ENCODE assay signal across 8 cellular contexts in genomic region chr19:57350877-57351805, GRCh38. TPM values are rescaled to one million over a fixed set of nuclear protein-coding genes. Genes with fewer than 3 reads are reported as not detected.
A peak's percentile ranks its signal among the peaks of the same experiment; 100 is the strongest.
DNase-seq lines count a peak whose midpoint lies in the region; FAIRE-seq and TF ChIP-seq lines count a peak whose summit lies in the region.

Gene ZNF304 (plus strand): TSS chr19:57351271. CDS start chr19:57351665, 394 bp downstream.

- H2BK5ac ChIP-seq in H9 (ENCODE audit: insufficient read length, low read length), result no peak within 1 kb of the TSS

- H3F3A ChIP-seq in MM.1S (ENCODE audit: insufficient read depth, low read length), result no peaks in the 10 kb centered on the region

- no peak within 1 kb of the TSS for H2BK20ac ChIP-seq in H9 (ENCODE audit: low read depth, low read length, poor library complexity, severe bottlenecking)

- H3K27ac ChIP-seq in H9 (ENCODE audit: insufficient read length, low read depth, low read length) (no peak within 1 kb of the TSS), MM.1S (ENCODE audit: low read length) (peak within 1 kb of the TSS; percentile 32; the same call in 1 of the 2 replicates), temporal lobe (ENCODE audit: low read depth, low read length) (no peak within 1 kb of the TSS)

- H3K79me2 ChIP-seq in H9 (ENCODE audit: insufficient read depth, low read length) (peaks cover 13% of the 10 kb centered on the region; the same call in 1 of the 2 replicates), MM.1S (ENCODE audit: low read length) (peaks cover 25% of the 10 kb centered on the region)

- no peaks in the 10 kb centered on the region for H3K9me2 ChIP-seq in MM.1S (replicated peaks; ENCODE audit: insufficient read depth, low read length)

- peaks cover 12 to 20% of the 10 kb centered on the region in 2 experiments for H3K4me1 Mint-ChIP-seq in H9

- DNase-seq in H9 (peak; percentile 97), MM.1S (peak; percentile 95), SK-MEL-5 (ENCODE audit: low read depth, low spot score) (peak; percentile 94), glomerular visceral epithelial cell (ENCODE audit: extremely low spot score) (peak; percentile 92), occipital lobe (lab: John Stamatoyannopoulos, UW) (peak; percentile 96)
- DNase-seq in activated naive CD4-positive, alpha-beta T cell treated with anti-CD3 and anti-CD28 coated beads, Interleukin-2, amount 50 U/mL, for 16 hours, result peak; percentile 83

- H2AFZ ChIP-seq in H9 (ENCODE audit: low read length), result no peak within 1 kb of the TSS
- peak within 1 kb of the TSS; percentile 76 for H2AFZ ChIP-seq in MM.1S (ENCODE audit: low read length)

- no peak within 1 kb of the TSS for H2BK12ac ChIP-seq in H9 (ENCODE audit: insufficient read length, low read depth, low read length)

- peak within 1 kb of the TSS; percentile 89 for H3K9ac ChIP-seq in H9 (ENCODE audit: extremely low read depth, insufficient read length, low read length)
- H3K9ac ChIP-seq in MM.1S (ENCODE audit: low read length), result peak within 1 kb of the TSS; percentile 78

- no peak within 1 kb of the TSS for H3T11ph ChIP-seq in H9 (ENCODE audit: low read length)

- H3K56ac ChIP-seq in H9 (ENCODE audit: insufficient read length, low read depth, low read length), result no peak within 1 kb of the TSS

- in situ Hi-C loops in SK-MEL-5 (cut with HindIII; ENCODE audit: low pct_unique_long_range_greater_than_20kb, low sequenced_read_pairs), result no loop called here

- H3K27ac Mint-ChIP-seq in H9, result peak within 1 kb of the TSS; percentile 80 to 96 (median 91)

- H4K5ac ChIP-seq in H9 (ENCODE audit: insufficient read length, low read depth, low read length), result peak within 1 kb of the TSS; percentile 27

- H3K4me3 ChIP-seq in MM.1S (ENCODE audit: low read length), result peak within 1 kb of the TSS; percentile 91

- peaks cover 13 to 26% (median 26%) of the 10 kb centered on the region in 3 experiments; a peak in 6 of 7 replicates for H3K36me3 Mint-ChIP-seq in H9 (ENCODE audit: insufficient read depth in 1 of 3, low read depth in 3 of 3)

- H2AK5ac ChIP-seq in H9 (ENCODE audit: insufficient read length, low read length), result no peak within 1 kb of the TSS

- no peak within 1 kb of the TSS for H2BK120ac ChIP-seq in H9 (ENCODE audit: low read depth, low read length, poor library complexity, severe bottlenecking)

- peak within 1 kb of the TSS; percentile 70 for H3K14ac ChIP-seq in H9 (ENCODE audit: insufficient read depth, low read length)

- peaks cover 3% of the 10 kb centered on the region for H3K79me1 ChIP-seq in H9 (ENCODE audit: insufficient read depth, low read depth, low read length, poor library complexity, severe bottlenecking)

- TF ChIP-seq CTCF in H9 (conservative IDR thresholded peaks at IDR 0.05) (no peak), MM.1S (IDR thresholded peaks at IDR 0.05; ENCODE audit: low read length) (no peak)

- H3K36me3 ChIP-seq in MM.1S (replicated peaks; ENCODE audit: insufficient read depth, low read length), result peaks cover 9% of the 10 kb centered on the region

- peaks cover 7% of the 10 kb centered on the region for H3K23me2 ChIP-seq in H9 (ENCODE audit: insufficient read length, low read depth, low read length, poor library complexity, severe bottlenecking)

- H3K27me3 ChIP-seq in H9 (ENCODE audit: insufficient read depth, low read length), result no peaks in the 10 kb centered on the region
- H3K27me3 ChIP-seq in MM.1S (replicated peaks; ENCODE audit: insufficient read depth, low read length), result no peaks in the 10 kb centered on the region

- no peak within 1 kb of the TSS for H3K4ac ChIP-seq in H9 (ENCODE audit: low read depth, low read length)

- no peak within 1 kb of the TSS for H2BK15ac ChIP-seq in H9 (ENCODE audit: low read depth, low read length)

- no peak within 1 kb of the TSS for H3K18ac ChIP-seq in H9 (ENCODE audit: insufficient read length, low read depth, low read length)

- peak; percentile 98 for FAIRE-seq in G401.6 (lab: Jason Lieb, UNC)

- no peaks in the 10 kb centered on the region for H4K20me1 ChIP-seq in H9 (ENCODE audit: control insufficient read depth, insufficient read depth, insufficient read length)
- no peaks in the 10 kb centered on the region for H4K20me1 ChIP-seq in MM.1S (ENCODE audit: insufficient read depth, low read length)

- H3K4me3 Mint-ChIP-seq in H9, result peak within 1 kb of the TSS; percentile 97 to 98

- H3K9me3 ChIP-seq in H9 (ENCODE audit: control insufficient read depth, low read depth, low read length), result no peaks in the 10 kb centered on the region
- H3K9me3 ChIP-seq in MM.1S (replicated peaks; ENCODE audit: insufficient read depth, low read length), result no peaks in the 10 kb centered on the region

- no peaks in the 10 kb centered on the region for H3K9me3 Mint-ChIP-seq in H9

- no CpG with 5 or more reads among the region's 57 CpGs for WGBS in H9 (ENCODE audit: extremely low coverage, insufficient read length, low lambda C conversion rate)

- no peak within 1 kb of the TSS for H4K8ac ChIP-seq in H9 (replicated peaks; ENCODE audit: insufficient read length, low read depth, low read length)

- H4K91ac ChIP-seq in H9 (ENCODE audit: insufficient read length, low read depth, low read length), result no peak within 1 kb of the TSS

- H3K4me2 ChIP-seq in H9 (ENCODE audit: insufficient read depth, insufficient read length, low read length), result peak within 1 kb of the TSS; percentile 99
- H3K4me2 ChIP-seq in MM.1S (ENCODE audit: low read depth, low read length), result peak within 1 kb of the TSS; percentile 90

- no peak within 1 kb of the TSS for H3K23ac ChIP-seq in H9 (ENCODE audit: insufficient read length, low read depth, low read length)

- peaks cover 10% of the 10 kb centered on the region for H3K27me3 Mint-ChIP-seq in H9 (ENCODE audit: low read depth)

- H3K4me1 ChIP-seq in H9 (ENCODE audit: insufficient read depth, low read length) (no peaks in the 10 kb centered on the region), MM.1S (ENCODE audit: low read length) (peaks cover 5% of the 10 kb centered on the region)

RNA-seq across cellular contexts. Expression of gene ZNF304, which starts in this region (rescaled TPM):
- total RNA-seq in H9 (2021) (13.5 and 13.9 TPM in 2 replicates), occipital lobe (22.1 TPM), temporal lobe (17.9 TPM)
- 6.7 and 7.6 TPM in 2 replicates for total RNA-seq in SK-MEL-5 (2014; rRNA removed; shearing (Covaris generic))
- polyA plus RNA-seq in SK-MEL-5 (2015; cell fraction: cytosol; rRNA removed), result 3.6 and 4.0 TPM in 2 replicates
- polyA plus RNA-seq in SK-MEL-5 (2015; cell fraction: nucleus; rRNA removed), result 9.9 and 11.7 TPM in 2 replicates
